8 cellular contexts compared by ENCODE assay signal in the genomic region with DNA sequence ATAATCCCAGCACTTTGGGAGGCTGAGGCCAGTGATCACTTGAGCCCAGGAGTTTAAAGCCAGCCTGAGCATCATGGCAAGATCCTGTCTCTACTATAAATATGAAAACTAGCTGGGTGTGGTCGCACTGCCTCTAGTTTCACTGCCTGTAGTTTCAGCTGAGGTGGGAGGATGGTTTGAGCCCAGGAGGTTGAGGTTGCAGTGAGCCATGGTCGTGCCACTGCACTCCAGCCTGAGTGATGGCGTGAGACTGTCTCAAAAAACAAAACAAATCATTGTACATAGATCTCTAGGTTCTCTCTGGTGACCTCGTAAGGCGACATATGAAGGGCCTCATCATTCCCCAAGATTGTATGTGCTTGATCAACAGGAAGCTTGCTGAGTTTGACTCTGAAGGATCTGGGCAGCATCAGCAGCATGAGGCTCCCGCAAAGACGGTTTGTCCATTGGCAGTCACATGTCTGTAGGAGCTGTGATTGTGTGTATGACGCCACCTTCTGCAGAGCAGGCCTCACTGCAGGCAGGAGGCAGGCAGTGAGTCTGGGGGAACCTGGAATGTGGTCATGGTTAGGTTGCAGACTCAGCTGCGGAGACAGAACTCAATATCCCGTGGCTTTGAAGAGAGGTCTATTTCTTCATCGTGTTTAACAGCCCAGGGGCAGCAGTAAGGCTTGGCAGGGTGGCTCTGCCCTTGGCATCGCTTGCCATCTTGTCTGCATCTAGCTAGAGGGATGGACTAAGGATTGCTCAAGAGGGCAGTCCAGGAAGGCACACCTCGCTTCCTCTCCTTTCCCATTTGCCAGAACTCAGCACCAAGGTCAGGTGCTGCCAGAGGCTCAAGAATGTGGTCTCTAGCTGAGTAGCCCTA.
DNase-seq lines count a peak whose midpoint lies in the region; ATAC-seq and TF ChIP-seq lines count a peak whose summit lies in the region.

No MANE protein-coding gene starts in this region.

- TF ChIP-seq CTCF in HL-60 (IDR thresholded peaks at IDR 0.05; ENCODE audit: insufficient read depth, low read length) (peak; percentile 42), fibroblast of mammary gland (conservative IDR thresholded peaks at IDR 0.05; ENCODE audit: control insufficient read depth, insufficient read depth, low read depth, low read length) (peak; percentile 69)

- DNase-seq in DMS79 treated with DMSO at 0.1 percent for 48 hours (lab: John Stamatoyannopoulos, UW) (peak; percentile 48), HL-60 (ENCODE audit: low read depth in 1 of 2, low spot score in 1 of 2) (peak in 1 of 2 experiments; percentile 70), fibroblast of mammary gland (ENCODE audit: low read depth) (peak; percentile 79), pons (ENCODE audit: low spot score) (peak; percentile 76), NOMO-1 treated with DMSO at 0.1 percent for 48 hours (lab: John Stamatoyannopoulos, UW; ENCODE audit: unreplicated experiment) (no peak), 8988T (no peak)
- no peak for DNase-seq in activated CD8-positive, alpha-beta memory T cell treated with anti-CD3 and anti-CD28 coated beads, Interleukin-2, amount 50 U/mL, for 48 hours

- H3K27ac ChIP-seq in HL-60 (replicated peaks): no peak overlapping the region

- no peak overlapping the region for H3K4me3 ChIP-seq in HL-60 (replicated peaks; ENCODE audit: insufficient read depth, low read length)
- no peak overlapping the region for H3K4me3 ChIP-seq in fibroblast of mammary gland (ENCODE audit: control insufficient read depth, low read depth, low read length)

- peak; percentile 85 for ATAC-seq in SK-N-SH treated with all-trans-retinoic acid at 6 μM for 48 hours

- H3K27me3 ChIP-seq in HL-60 (ENCODE audit: insufficient read depth, poor library complexity, severe bottlenecking): no peaks in the 10 kb centered on the region

TF ChIP-seq in SK-N-SH treated with all-trans-retinoic acid at 6 μM for 48 hours, 23 proteins besides CTCF, POLR2A, EP300 and RAD21:
- TF ChIP-seq, protein P1, sequence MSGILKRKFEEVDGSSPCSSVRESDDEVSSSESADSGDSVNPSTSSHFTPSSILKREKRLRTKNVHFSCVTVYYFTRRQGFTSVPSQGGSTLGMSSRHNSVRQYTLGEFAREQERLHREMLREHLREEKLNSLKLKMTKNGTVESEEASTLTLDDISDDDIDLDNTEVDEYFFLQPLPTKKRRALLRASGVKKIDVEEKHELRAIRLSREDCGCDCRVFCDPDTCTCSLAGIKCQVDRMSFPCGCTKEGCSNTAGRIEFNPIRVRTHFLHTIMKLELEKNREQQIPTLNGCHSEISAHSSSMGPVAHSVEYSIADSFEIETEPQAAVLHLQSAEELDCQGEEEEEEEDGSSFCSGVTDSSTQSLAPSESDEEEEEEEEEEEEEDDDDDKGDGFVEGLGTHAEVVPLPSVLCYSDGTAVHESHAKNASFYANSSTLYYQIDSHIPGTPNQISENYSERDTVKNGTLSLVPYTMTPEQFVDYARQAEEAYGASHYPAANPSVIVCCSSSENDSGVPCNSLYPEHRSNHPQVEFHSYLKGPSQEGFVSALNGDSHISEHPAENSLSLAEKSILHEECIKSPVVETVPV (CRISPR knock-in tag; IDR thresholded peaks at IDR 0.05): no peak
- TF ChIP-seq PPARA (CRISPR knock-in tag; IDR thresholded peaks at IDR 0.05; ENCODE audit: borderline replicate concordance): no peak
- TF ChIP-seq BACH2 (CRISPR knock-in tag; IDR thresholded peaks at IDR 0.05; ENCODE audit: borderline replicate concordance): no peak
- no peak for TF ChIP-seq ESRRG (CRISPR knock-in tag; IDR thresholded peaks at IDR 0.05)
- TF ChIP-seq GLIS3 (CRISPR knock-in tag; IDR thresholded peaks at IDR 0.05): no peak
- TF ChIP-seq OSR1 (CRISPR knock-in tag; IDR thresholded peaks at IDR 0.05): no peak
- TF ChIP-seq TCF4 (CRISPR knock-in tag; IDR thresholded peaks at IDR 0.05; ENCODE audit: borderline replicate concordance): no peak
- no peak for TF ChIP-seq RARB (CRISPR knock-in tag; IDR thresholded peaks at IDR 0.05)
- no peak for TF ChIP-seq ZNF8 (CRISPR knock-in tag; IDR thresholded peaks at IDR 0.05)
- no peak for TF ChIP-seq ZC3H10 (CRISPR knock-in tag; IDR thresholded peaks at IDR 0.05)
- TF ChIP-seq, protein P2, sequence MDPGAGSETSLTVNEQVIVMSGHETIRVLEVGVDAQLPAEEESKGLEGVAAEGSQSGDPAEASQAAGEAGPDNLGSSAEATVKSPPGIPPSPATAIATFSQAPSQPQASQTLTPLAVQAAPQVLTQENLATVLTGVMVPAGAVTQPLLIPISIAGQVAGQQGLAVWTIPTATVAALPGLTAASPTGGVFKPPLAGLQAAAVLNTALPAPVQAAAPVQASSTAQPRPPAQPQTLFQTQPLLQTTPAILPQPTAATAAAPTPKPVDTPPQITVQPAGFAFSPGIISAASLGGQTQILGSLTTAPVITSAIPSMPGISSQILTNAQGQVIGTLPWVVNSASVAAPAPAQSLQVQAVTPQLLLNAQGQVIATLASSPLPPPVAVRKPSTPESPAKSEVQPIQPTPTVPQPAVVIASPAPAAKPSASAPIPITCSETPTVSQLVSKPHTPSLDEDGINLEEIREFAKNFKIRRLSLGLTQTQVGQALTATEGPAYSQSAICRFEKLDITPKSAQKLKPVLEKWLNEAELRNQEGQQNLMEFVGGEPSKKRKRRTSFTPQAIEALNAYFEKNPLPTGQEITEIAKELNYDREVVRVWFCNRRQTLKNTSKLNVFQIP (CRISPR knock-in tag; IDR thresholded peaks at IDR 0.05; ENCODE audit: borderline replicate concordance, low read depth): no peak
- TF ChIP-seq ZNF565 (CRISPR knock-in tag; conservative IDR thresholded peaks at IDR 0.05; ENCODE audit: low read depth): no peak
- no peak for TF ChIP-seq ZFP3 (CRISPR knock-in tag; IDR thresholded peaks at IDR 0.05)
- no peak for TF ChIP-seq ZFP30 (CRISPR knock-in tag; IDR thresholded peaks at IDR 0.05)
- TF ChIP-seq ZNF70 (CRISPR knock-in tag; IDR thresholded peaks at IDR 0.05): no peak
- TF ChIP-seq, protein P3, sequence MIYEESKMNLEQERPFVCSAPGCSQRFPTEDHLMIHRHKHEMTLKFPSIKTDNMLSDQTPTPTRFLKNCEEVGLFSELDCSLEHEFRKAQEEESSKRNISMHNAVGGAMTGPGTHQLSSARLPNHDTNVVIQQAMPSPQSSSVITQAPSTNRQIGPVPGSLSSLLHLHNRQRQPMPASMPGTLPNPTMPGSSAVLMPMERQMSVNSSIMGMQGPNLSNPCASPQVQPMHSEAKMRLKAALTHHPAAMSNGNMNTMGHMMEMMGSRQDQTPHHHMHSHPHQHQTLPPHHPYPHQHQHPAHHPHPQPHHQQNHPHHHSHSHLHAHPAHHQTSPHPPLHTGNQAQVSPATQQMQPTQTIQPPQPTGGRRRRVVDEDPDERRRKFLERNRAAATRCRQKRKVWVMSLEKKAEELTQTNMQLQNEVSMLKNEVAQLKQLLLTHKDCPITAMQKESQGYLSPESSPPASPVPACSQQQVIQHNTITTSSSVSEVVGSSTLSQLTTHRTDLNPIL (CRISPR knock-in tag; IDR thresholded peaks at IDR 0.05; ENCODE audit: low read depth): no peak
- TF ChIP-seq, protein P4, sequence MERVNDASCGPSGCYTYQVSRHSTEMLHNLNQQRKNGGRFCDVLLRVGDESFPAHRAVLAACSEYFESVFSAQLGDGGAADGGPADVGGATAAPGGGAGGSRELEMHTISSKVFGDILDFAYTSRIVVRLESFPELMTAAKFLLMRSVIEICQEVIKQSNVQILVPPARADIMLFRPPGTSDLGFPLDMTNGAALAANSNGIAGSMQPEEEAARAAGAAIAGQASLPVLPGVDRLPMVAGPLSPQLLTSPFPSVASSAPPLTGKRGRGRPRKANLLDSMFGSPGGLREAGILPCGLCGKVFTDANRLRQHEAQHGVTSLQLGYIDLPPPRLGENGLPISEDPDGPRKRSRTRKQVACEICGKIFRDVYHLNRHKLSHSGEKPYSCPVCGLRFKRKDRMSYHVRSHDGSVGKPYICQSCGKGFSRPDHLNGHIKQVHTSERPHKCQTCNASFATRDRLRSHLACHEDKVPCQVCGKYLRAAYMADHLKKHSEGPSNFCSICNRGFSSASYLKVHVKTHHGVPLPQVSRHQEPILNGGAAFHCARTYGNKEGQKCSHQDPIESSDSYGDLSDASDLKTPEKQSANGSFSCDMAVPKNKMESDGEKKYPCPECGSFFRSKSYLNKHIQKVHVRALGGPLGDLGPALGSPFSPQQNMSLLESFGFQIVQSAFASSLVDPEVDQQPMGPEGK (CRISPR knock-in tag; IDR thresholded peaks at IDR 0.05; ENCODE audit: borderline replicate concordance): no peak
- no peak for TF ChIP-seq SNAI2 (CRISPR knock-in tag; IDR thresholded peaks at IDR 0.05)

Comparison
In these comparisons a context has a peak if more than half of its experiments do, and no peak if none do; other contexts are left out.
1. DNase-seq: peak in DMS79 treated with DMSO at 0.1 percent for 48 hours (single experiment), fibroblast of mammary gland (single experiment) and pons (single experiment); none in NOMO-1 treated with DMSO at 0.1 percent for 48 hours (single experiment), activated CD8-positive, alpha-beta memory T cell treated with anti-CD3 and anti-CD28 coated beads, Interleukin-2, amount 50 U/mL, for 48 hours (single experiment) and 8988T (single experiment).